1 cellular context compared by ENCODE assay signal in genomic region chr4:56732301-56732700, GRCh38.
TF ChIP-seq lines count a peak whose summit lies in the region.

No MANE protein-coding gene starts in this region.

TF ChIP-seq in endothelial cell of umbilical vein, 7 proteins besides CTCF, POLR2A, EP300 and RAD21:
- TF ChIP-seq FOS (IDR thresholded peaks at IDR 0.05; ENCODE audit: borderline replicate concordance, insufficient read depth, low read length) (no peak), MAX (IDR thresholded peaks at IDR 0.05; ENCODE audit: insufficient read depth, insufficient read length) (no peak), GATA2 (IDR thresholded peaks at IDR 0.05; ENCODE audit: insufficient read depth, insufficient read length, low read depth, low read length) (no peak), MYC (IDR thresholded peaks at IDR 0.05; ENCODE audit: low read depth, low read length) (no peak), POLR2AphosphoS5 (IDR thresholded peaks at IDR 0.05; ENCODE audit: insufficient read depth, low read depth, low read length) (no peak), JUN (IDR thresholded peaks at IDR 0.05; ENCODE audit: borderline replicate concordance, insufficient read depth, insufficient read length, low read depth) (no peak), EZH2 (IDR thresholded peaks at IDR 0.05; ENCODE audit: borderline replicate concordance, low read depth, low read length, severe bottlenecking) (no peak)
